ENCODE assay signal across 8 cellular contexts in the genomic region with DNA sequence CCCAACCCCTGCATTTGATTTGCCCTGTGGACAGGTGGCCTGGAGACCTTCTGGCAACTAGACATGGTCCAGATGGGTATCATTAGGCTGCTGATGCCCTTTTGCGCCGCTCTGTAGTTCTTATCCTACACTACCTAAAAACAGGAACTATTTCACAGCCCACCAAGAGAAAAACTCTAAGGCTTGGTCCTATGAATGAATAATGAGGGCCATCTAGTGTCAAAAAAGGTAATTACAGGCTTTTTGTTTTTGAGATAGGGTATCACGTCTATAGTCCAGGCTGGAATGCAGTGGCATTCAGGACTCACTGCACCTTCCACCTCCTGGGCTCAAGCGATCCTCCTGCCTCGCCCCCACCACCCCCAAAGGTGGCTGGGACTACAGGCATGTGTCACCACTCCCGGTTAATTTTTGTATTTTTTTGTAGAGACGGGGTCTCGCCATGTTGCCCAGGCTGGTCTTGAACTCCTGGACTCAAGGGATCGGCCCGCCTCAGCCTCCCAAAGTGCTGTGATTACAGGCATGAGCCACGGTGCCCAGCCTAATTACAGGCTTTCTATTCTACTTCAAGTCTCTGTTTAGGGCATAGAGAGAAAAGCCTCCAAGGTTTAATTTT. TPM values are rescaled to one million over a fixed set of nuclear protein-coding genes. Genes with fewer than 3 reads are reported as not detected.
DNase-seq lines count a peak whose midpoint lies in the region; ATAC-seq and TF ChIP-seq lines count a peak whose summit lies in the region.

No MANE protein-coding gene starts in this region.

- H3K9me2 ChIP-seq in neural cell (ENCODE audit: insufficient read depth, low read length) = no peaks in the 10 kb centered on the region

- no peak for TF ChIP-seq EP300 in neural cell (conservative IDR thresholded peaks at IDR 0.05; ENCODE audit: poor library complexity, severe bottlenecking)

- no peaks in the 10 kb centered on the region for H3K27me3 ChIP-seq in CD4-positive, CD25-positive, alpha-beta regulatory T cell (ENCODE audit: control insufficient read depth, insufficient read depth, low read length)
- no peaks in the 10 kb centered on the region for H3K27me3 ChIP-seq in fibroblast of lung (ENCODE audit: control insufficient read depth, insufficient read depth, low read length)
- no peaks in the 10 kb centered on the region for H3K27me3 ChIP-seq in neural cell (ENCODE audit: insufficient read depth, low read depth, low read length)

- H3K36me3 Mint-ChIP-seq in CD4-positive, CD25-positive, alpha-beta regulatory T cell = peaks cover 45% of the 10 kb centered on the region

- H3K4me3 Mint-ChIP-seq in CD4-positive, CD25-positive, alpha-beta regulatory T cell = no peak overlapping the region

- H3K9ac ChIP-seq in fibroblast of lung (ENCODE audit: insufficient read depth, low read length) (no peak overlapping the region), neural cell (ENCODE audit: low read length) (no peak overlapping the region)

- H3K4me1 ChIP-seq in CD4-positive, CD25-positive, alpha-beta regulatory T cell (ENCODE audit: control insufficient read depth, insufficient read depth, low read length, poor library complexity, severe bottlenecking) = no peaks in the 10 kb centered on the region
- no peaks in the 10 kb centered on the region for H3K4me1 ChIP-seq in fibroblast of lung (ENCODE audit: control insufficient read depth, extremely low read depth, insufficient read depth, low read length)

- no peak overlapping the region for H3K4me3 ChIP-seq in CD4-positive, CD25-positive, alpha-beta regulatory T cell (ENCODE audit: low read depth, low read length)
- H3K4me3 ChIP-seq in fibroblast of lung (replicated peaks in 1 of 4; ENCODE audit: control extremely low read depth in 1 of 4, insufficient read depth in 1 of 4, low read depth in 3 of 4, low read length in 4 of 4) = no peak overlapping the region
- no peak overlapping the region for H3K4me3 ChIP-seq in neural cell (ENCODE audit: low read length)

- H3K9me3 ChIP-seq in CD4-positive, CD25-positive, alpha-beta regulatory T cell (ENCODE audit: control insufficient read depth in 2 of 2, low read length in 2 of 2) = no peaks in the 10 kb centered on the region
- H3K9me3 ChIP-seq in fibroblast of lung (ENCODE audit: control insufficient read depth, insufficient read depth, low read depth, low read length) (no peaks in the 10 kb centered on the region), neural cell (ENCODE audit: low read length) (no peaks in the 10 kb centered on the region)

- H3K4me2 ChIP-seq in fibroblast of lung (ENCODE audit: extremely low read depth, insufficient read depth, low read length) (no peak overlapping the region), neural cell (ENCODE audit: low read length) (no peak overlapping the region)

- peak overlapping the region in 1 of 3 donors; percentile 57 for H3K27ac Mint-ChIP-seq in CD4-positive, CD25-positive, alpha-beta regulatory T cell

- peak; percentile 60 to 74 for TF ChIP-seq CTCF in fibroblast of lung (conservative IDR thresholded peaks at IDR 0.05 in 1 of 2, IDR thresholded peaks at IDR 0.05 in 1 of 2; ENCODE audit: low read depth in 1 of 2, low read length in 2 of 2)
- TF ChIP-seq CTCF in neural cell (IDR thresholded peaks at IDR 0.05; ENCODE audit: poor library complexity, severe bottlenecking) = peak; percentile 80

- H4K20me1 ChIP-seq in fibroblast of lung (ENCODE audit: control insufficient read depth, extremely low read depth, insufficient read depth, low read length) (no peaks in the 10 kb centered on the region), neural cell (ENCODE audit: insufficient read depth) (no peaks in the 10 kb centered on the region)

- H3F3A ChIP-seq in neural cell (ENCODE audit: insufficient read depth, low read length, poor library complexity, severe bottlenecking) = no peaks in the 10 kb centered on the region

- H3K4me1 Mint-ChIP-seq in CD4-positive, CD25-positive, alpha-beta regulatory T cell = peaks cover 3 to 7% (median 5%) of the 10 kb centered on the region in 4 donors

- H3K9me3 Mint-ChIP-seq in CD4-positive, CD25-positive, alpha-beta regulatory T cell = no peaks in the 10 kb centered on the region

- peak; percentile 78 for TF ChIP-seq RAD21 in neural cell (conservative IDR thresholded peaks at IDR 0.05)

- H3K79me2 ChIP-seq in fibroblast of lung (ENCODE audit: control insufficient read depth, insufficient read depth, low read length) = no peaks in the 10 kb centered on the region
- H3K79me2 ChIP-seq in neural cell (replicated peaks; ENCODE audit: insufficient read depth, low read length) = no peaks in the 10 kb centered on the region

- H3K27ac ChIP-seq in CD4-positive, CD25-positive, alpha-beta regulatory T cell (ENCODE audit: insufficient read depth, low read length, poor library complexity, severe bottlenecking) = no peak overlapping the region
- H3K27ac ChIP-seq in fibroblast of lung (ENCODE audit: insufficient read depth, low read length) (no peak overlapping the region), neural cell (ENCODE audit: low read length) (no peak overlapping the region)

- peaks cover 65% of the 10 kb centered on the region for H3K36me3 ChIP-seq in CD4-positive, CD25-positive, alpha-beta regulatory T cell (ENCODE audit: control insufficient read depth, insufficient read depth, low read length)
- H3K36me3 ChIP-seq in fibroblast of lung (ENCODE audit: control insufficient read depth, insufficient read depth, low read length) (peaks cover 3% of the 10 kb centered on the region), neural cell (ENCODE audit: insufficient read depth, low read length) (peaks cover 26% of the 10 kb centered on the region)

- ATAC-seq in CD4-positive, CD25-positive, alpha-beta regulatory T cell (ENCODE audit: low read depth in 2 of 2) = peak in 1 of 2 donors; percentile 57
- ATAC-seq in HG02870 (IDR thresholded peaks at IDR 0.05; ENCODE audit: unreplicated experiment) = no peak

- H2AFZ ChIP-seq in fibroblast of lung (ENCODE audit: low read length) = no peak overlapping the region
- no peak overlapping the region for H2AFZ ChIP-seq in neural cell (ENCODE audit: low read depth, low read length)

- peak in 2 of 3 donors; percentile 61 to 71 for DNase-seq in CD4-positive, CD25-positive, alpha-beta regulatory T cell
- DNase-seq in GM19238 (ENCODE audit: insufficient read length, low spot score) (peak; percentile 30), NCI-H146 treated with DMSO at 0.1 percent for 48 hours (lab: John Stamatoyannopoulos, UW; ENCODE audit: unreplicated experiment) (peak; percentile 34), SW 1271 (lab: John Stamatoyannopoulos, UW) (peak; percentile 30 to 50), fibroblast of lung (ENCODE audit: low read depth in 2 of 2) (peak; percentile 29 to 72)
- no peak for DNase-seq in activated CD4-positive, alpha-beta T cell treated with anti-CD3 and anti-CD28 coated beads for 48 hours

- no peaks in the 10 kb centered on the region for H3K27me3 Mint-ChIP-seq in CD4-positive, CD25-positive, alpha-beta regulatory T cell

TF ChIP-seq in neural cell, 6 proteins besides CTCF, POLR2A, EP300 and RAD21:
- TF ChIP-seq SMC3 (conservative IDR thresholded peaks at IDR 0.05; ENCODE audit: poor library complexity) (peak; percentile 75), TAF1 (IDR thresholded peaks at IDR 0.05; ENCODE audit: low read depth) (no peak)

RNA-seq across cellular contexts. Expression of a gene that starts 20.9 kb away (rescaled TPM):
- 19.3 TPM for total RNA-seq in CD4-positive, CD25-positive, alpha-beta regulatory T cell
- polyA plus RNA-seq in CD4-positive, CD25-positive, alpha-beta regulatory T cell = 10 to 100 TPM; 15.4 to 21.4 (median 17.9) TPM
- total RNA-seq in fibroblast of lung = 11.8 and 12.1 TPM in 2 replicates
- polyA plus RNA-seq in fibroblast of lung (7.3 and 7.7 TPM in 2 replicates), neural cell (39.1 and 41.1 TPM in 2 replicates)
- polyA plus RNA-seq in fibroblast of lung (2012) = 9.1 and 10.1 TPM in 2 replicates
- polyA minus RNA-seq in fibroblast of lung (ENCODE audit: low replicate concordance) (1.5 and 2.9 TPM in 2 replicates), neural cell (39.9 and 43.1 TPM in 2 replicates)

RNA-seq across cellular contexts. Expression of a gene that starts 26.1 kb away (rescaled TPM):
- 58.3 TPM for total RNA-seq in CD4-positive, CD25-positive, alpha-beta regulatory T cell
- polyA plus RNA-seq in CD4-positive, CD25-positive, alpha-beta regulatory T cell = 1 to 10 TPM; 4.6 to 7.8 (median 5.7) TPM
- 34.2 and 53.3 TPM in 2 replicates for total RNA-seq in fibroblast of lung
- polyA plus RNA-seq in fibroblast of lung = 53.9 and 67.8 TPM in 2 replicates
- 39.1 and 41.2 TPM in 2 replicates for polyA plus RNA-seq in fibroblast of lung (2012)
- polyA minus RNA-seq in fibroblast of lung (ENCODE audit: low replicate concordance) = 40.7 and 58.4 TPM in 2 replicates
- polyA plus RNA-seq in neural cell = 1.2 and 1.7 TPM in 2 replicates
- polyA minus RNA-seq in neural cell = 0.49 and 2.9 TPM in 2 replicates

RNA-seq across cellular contexts. Expression of a gene that starts 38.0 kb away (rescaled TPM):
- 14.5 TPM for total RNA-seq in CD4-positive, CD25-positive, alpha-beta regulatory T cell
- 10 to 100 TPM; 18.9 to 24.9 (median 23.3) TPM for polyA plus RNA-seq in CD4-positive, CD25-positive, alpha-beta regulatory T cell
- total RNA-seq in fibroblast of lung = 93.0 and 101 TPM in 2 replicates
- polyA plus RNA-seq in fibroblast of lung (67.5 and 84.7 TPM in 2 replicates), neural cell (1.1 and 2.6 TPM in 2 replicates)
- 45.9 and 50.2 TPM in 2 replicates for polyA plus RNA-seq in fibroblast of lung (2012)
- polyA minus RNA-seq in fibroblast of lung (ENCODE audit: low replicate concordance) (19.8 and 22.9 TPM in 2 replicates), neural cell (0.73 TPM in 1 of 2 replicates, not detected in the other)
